8 cellular contexts compared by ENCODE assay signal in the genomic region with DNA sequence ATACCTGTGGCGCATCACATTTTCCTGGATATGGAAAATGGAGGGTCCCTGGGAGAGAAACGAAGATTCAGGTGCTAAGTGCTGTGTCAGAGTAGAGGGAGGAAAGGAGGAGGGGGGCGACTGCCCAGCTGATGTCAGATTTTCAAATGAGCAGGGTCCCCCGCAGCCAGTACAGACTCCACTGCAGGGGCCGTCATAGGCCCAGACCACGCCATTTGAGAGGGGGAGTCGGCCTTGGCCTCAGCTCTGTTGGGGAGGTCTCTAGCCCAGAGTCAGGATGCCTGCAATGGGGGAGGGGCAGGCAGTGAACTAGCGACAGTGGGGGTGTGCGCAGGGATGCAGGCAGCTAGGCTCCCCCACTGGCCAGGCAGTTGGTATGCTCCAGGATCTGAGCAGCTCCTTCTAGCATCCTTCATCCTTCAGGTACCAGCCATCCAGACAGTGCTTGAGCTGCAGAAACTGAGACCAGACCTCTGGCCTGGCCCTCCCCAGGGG. TPM values are rescaled to one million over a fixed set of nuclear protein-coding genes. Genes with fewer than 3 reads are reported as not detected.
DNase-seq lines count a peak whose midpoint lies in the region; ATAC-seq and TF ChIP-seq lines count a peak whose summit lies in the region.

A gene (minus strand): TSS at position 148 of the 495 bp plus-strand sequence. CDS start 229 bp downstream, outside the sequence.
A gene (plus strand): TSS at position 400 of the 495 bp plus-strand sequence. CDS start 620 bp downstream, outside the sequence.

- TF ChIP-seq POLR2A in tibial nerve (IDR thresholded peaks at IDR 0.05): no peak

- H3K4me3 Mint-ChIP-seq in CD4-positive, alpha-beta T cell: peak within 1 kb of the TSS; percentile 88
- peak within 1 kb of the TSS; percentile 90 for H3K4me3 Mint-ChIP-seq in central memory CD8-positive, alpha-beta T cell

- intact Hi-C loops in CD4-positive, alpha-beta T cell (cut with DNase I, micrococcal nuclease): loop anchor here (5.0 kb wide), 3 partner anchors 35 to 150 kb away; a partner anchor contains a TSS

- no peaks in the 10 kb centered on the region for H3K9me3 Mint-ChIP-seq in CD4-positive, alpha-beta T cell
- no peaks in the 10 kb centered on the region for H3K9me3 Mint-ChIP-seq in central memory CD8-positive, alpha-beta T cell

- TF ChIP-seq EP300 in tibial nerve (IDR thresholded peaks at IDR 0.05): no peak

- H3K27ac Mint-ChIP-seq in CD4-positive, alpha-beta T cell: peak within 1 kb of the TSS; percentile 92
- peak within 1 kb of the TSS; percentile 95 for H3K27ac Mint-ChIP-seq in central memory CD8-positive, alpha-beta T cell (ENCODE audit: low read depth)

- no peaks in the 10 kb centered on the region for H3K9me3 ChIP-seq in CD4-positive, alpha-beta T cell (ENCODE audit: control insufficient read depth, low read length)
- H3K9me3 ChIP-seq in tibial nerve: no peaks in the 10 kb centered on the region

- H3K27me3 Mint-ChIP-seq in CD4-positive, alpha-beta T cell: no peaks in the 10 kb centered on the region
- H3K27me3 Mint-ChIP-seq in central memory CD8-positive, alpha-beta T cell: no peaks in the 10 kb centered on the region

- H3K27ac ChIP-seq in CD4-positive, alpha-beta T cell (ENCODE audit: low read depth, low read length): peak within 1 kb of the TSS; percentile 94
- H3K27ac ChIP-seq in tibial nerve: peak within 1 kb of the TSS; percentile 71 to 95 (median 92)

- CTCF ChIA-PET in CD4-positive, alpha-beta T cell (lab: Charles Lee): no interaction called here

- H3K4me1 Mint-ChIP-seq in CD4-positive, alpha-beta T cell (ENCODE audit: low read depth): peaks cover 45% of the 10 kb centered on the region
- peaks cover 45% of the 10 kb centered on the region for H3K4me1 Mint-ChIP-seq in central memory CD8-positive, alpha-beta T cell

- peaks cover 0 to 49% (median 31%) of the 10 kb centered on the region in 4 donors for H3K4me1 ChIP-seq in tibial nerve

- 78% methylated on average over 8 to 9 of the region's 9 CpGs for WGBS in tibial nerve, 2 donors

- no peaks in the 10 kb centered on the region for H3K27me3 ChIP-seq in CD4-positive, alpha-beta T cell (ENCODE audit: control insufficient read depth, insufficient read depth, low read length)
- no peaks in the 10 kb centered on the region for H3K27me3 ChIP-seq in tibial nerve

- no peak for ATAC-seq in CD4-positive, alpha-beta T cell (ENCODE audit: poor library complexity)
- no peak for ATAC-seq in central memory CD8-positive, alpha-beta T cell (replicated peaks; ENCODE audit: extremely low read depth, poor library complexity, severe bottlenecking)
- ATAC-seq in left lobe of liver: no peak

- peaks cover 0 to 27% (median 0%) of the 10 kb centered on the region in 3 donors for H3K36me3 ChIP-seq in tibial nerve

- DNase-seq in CD4-positive, alpha-beta T cell: no peak
- peak; percentile 7 to 57 for DNase-seq in NCI-H187 (lab: John Stamatoyannopoulos, UW)
- no peak for DNase-seq in central memory CD8-positive, alpha-beta T cell (ENCODE audit: low spot score in 2 of 2)
- peak; percentile 62 for DNase-seq in medulla oblongata (ENCODE audit: extremely low spot score)
- DNase-seq in tibial nerve (ENCODE audit: low spot score in 2 of 2): no peak
- no peak for DNase-seq in NCI-H510A (lab: John Stamatoyannopoulos, UW)
- DNase-seq in left lobe of liver (ENCODE audit: low spot score): no peak
- no peak for DNase-seq in NCI-H226

- no peak for TF ChIP-seq CTCF in CD4-positive, alpha-beta T cell (IDR thresholded peaks at IDR 0.05)
- no peak for TF ChIP-seq CTCF in tibial nerve (IDR thresholded peaks at IDR 0.05)

- POLR2A ChIA-PET in CD4-positive, alpha-beta T cell (lab: Charles Lee): interaction anchor here (0.6 to 9.9 kb wide), 13 partner anchors 8 to 174 kb away, joined by 3 to 165 read pairs (median 14); a partner anchor contains a TSS

- peak within 1 kb of the TSS; percentile 66 to 86 (median 78) for H3K4me3 ChIP-seq in tibial nerve

- H3K36me3 Mint-ChIP-seq in CD4-positive, alpha-beta T cell (ENCODE audit: low read depth): peaks cover 35% of the 10 kb centered on the region
- H3K36me3 Mint-ChIP-seq in central memory CD8-positive, alpha-beta T cell (ENCODE audit: insufficient read depth): peaks cover 21% of the 10 kb centered on the region

RNA-seq across cellular contexts. Expression of the first gene that starts in this region (rescaled TPM):
- 10 to 100 TPM; 17.1 to 20.0 TPM for total RNA-seq in CD4-positive, alpha-beta T cell
- 100 to 1,000 TPM in 2 of 4 donors, 10 to 100 TPM in 2; 58.8 to 149 (median 93.2) TPM for total RNA-seq in tibial nerve
- total RNA-seq in left lobe of liver: 35.1 TPM

RNA-seq across cellular contexts. Expression of the second gene that starts in this region (rescaled TPM):
- total RNA-seq in CD4-positive, alpha-beta T cell: not detected
- 1 to 10 TPM in 1 of 4 donors, under 1 TPM in 1, not detected in 2; 0.63 to 2.6 TPM for total RNA-seq in tibial nerve
- total RNA-seq in left lobe of liver: 0.20 TPM

Comparison
In these comparisons a context has a peak if more than half of its experiments do, and no peak if none do; other contexts are left out.
1. DNase-seq: peak in NCI-H187 (2 of 2) and medulla oblongata (single experiment); none in CD4-positive, alpha-beta T cell (0 of 10), central memory CD8-positive, alpha-beta T cell (0 of 2), tibial nerve (0 of 2), NCI-H510A (single experiment), left lobe of liver (single experiment) and NCI-H226 (single experiment).